In genomic region chr2:53632714-53633113, GRCh38 we compare ENCODE assay signal across 15 cellular contexts.
DNase-seq lines count a peak whose midpoint lies in the region; ATAC-seq, FAIRE-seq and TF ChIP-seq lines count a peak whose summit lies in the region.
"Had no signal": no experiment of that assay in that cellular context is flagged by ENCODE, and none has a peak within 500 bp of the region (broad histone marks: within the 10 kb centered on the region; RNA-seq: fewer than 3 reads in every experiment).

No MANE protein-coding gene starts in this region.

- no peaks in the 10 kb centered on the region for H3K79me2 ChIP-seq in astrocyte (ENCODE audit: insufficient read depth, low read length)
- H3K79me2 ChIP-seq: parathyroid adenoma had no signal

- POLR2A ChIA-PET in T-cell (lab: Charles Lee) = no interaction called here

- H3K4me2 ChIP-seq in astrocyte (ENCODE audit: low read length) = peak overlapping the region; percentile 44

- H3K27ac Mint-ChIP-seq in astrocyte (ENCODE audit: unreplicated experiment) (peak overlapping the region; percentile 47), T-cell (no peak overlapping the region)
- H3K27ac Mint-ChIP-seq: CD14-positive monocyte had no signal

- no peak for ATAC-seq in T-cell (replicated peaks in 1 of 4)
- ATAC-seq: lower lobe of right lung; Right ventricle myocardium inferior; stimulated activated naive CD8-positive, alpha-beta T cell treated with anti-CD3 and anti-CD28 coated beads, Interleukin-15, Interleukin-2, amounts not matched to agents 100 U/mL and 50 U/mL, for 24 hours had no signal

- H2AFZ ChIP-seq in astrocyte (ENCODE audit: low read depth, low read length) = no peak overlapping the region
- H2AFZ ChIP-seq: parathyroid adenoma had no signal

- CTCF ChIA-PET in T-cell (lab: Charles Lee) = no interaction called here

- peak; percentile 52 for FAIRE-seq in astrocyte (lab: Jason Lieb, UNC)

- H3K4me1 Mint-ChIP-seq in astrocyte (ENCODE audit: low read depth, unreplicated experiment) = peaks cover 11% of the 10 kb centered on the region
- H3K4me1 Mint-ChIP-seq in T-cell = no peaks in the 10 kb centered on the region
- H3K4me1 Mint-ChIP-seq: CD14-positive monocyte had no signal

- no peaks in the 10 kb centered on the region for H3K4me1 ChIP-seq in astrocyte (ENCODE audit: insufficient read depth, low read length)
- H3K4me1 ChIP-seq: lower lobe of right lung, parathyroid adenoma had no signal

- H4K20me1 ChIP-seq in astrocyte (ENCODE audit: insufficient read depth, low read length) = no peaks in the 10 kb centered on the region

- H3K27me3 Mint-ChIP-seq in astrocyte (ENCODE audit: low read depth, unreplicated experiment) = no peaks in the 10 kb centered on the region
- H3K27me3 Mint-ChIP-seq in T-cell = no peaks in the 10 kb centered on the region

- H3K27me3 ChIP-seq in astrocyte (ENCODE audit: insufficient read depth, low read length) = no peaks in the 10 kb centered on the region

- H3K27ac ChIP-seq in astrocyte (ENCODE audit: low read depth, low read length) = no peak overlapping the region
- H3K27ac ChIP-seq: lower lobe of right lung, parathyroid adenoma, VCaP had no signal

- no peaks in the 10 kb centered on the region for H3K9me3 ChIP-seq in astrocyte (ENCODE audit: insufficient read depth, low read depth, low read length)
- H3K9me3 ChIP-seq: lower lobe of right lung had no signal

- H3K36me3 ChIP-seq in astrocyte (ENCODE audit: insufficient read depth, low read length) = no peaks in the 10 kb centered on the region
- H3K36me3 ChIP-seq: lower lobe of right lung had no signal

- H3K36me3 Mint-ChIP-seq in astrocyte (ENCODE audit: low read depth, unreplicated experiment) (no peaks in the 10 kb centered on the region), T-cell (no peaks in the 10 kb centered on the region)
- H3K36me3 Mint-ChIP-seq: CD14-positive monocyte had no signal

- DNase-seq in AG20443 (ENCODE audit: low spot score) (peak; percentile 39), HT1080 (ENCODE audit: low read depth) (peak; percentile 37), astrocyte (ENCODE audit: low read depth) (peak; percentile 90), kidney glomerular epithelial cell (lab: John Stamatoyannopoulos, UW) (peak; percentile 24), T-cell (no peak), middle frontal gyrus (ENCODE audit: extremely low spot score, low spot score) (no peak)
- DNase-seq in activated T-cell treated with anti-CD3 and anti-CD28 coated beads, Interleukin-2, amount 50 U/mL, for 1 hour = no peak
- DNase-seq in activated CD4-positive, alpha-beta T cell treated with anti-CD3 and anti-CD28 coated beads for 4 hours = no peak
- DNase-seq: lower lobe of right lung; stimulated activated CD4-positive, alpha-beta T cell treated with anti-CD3 and anti-CD28 coated beads, Interleukin-4, amount 100 ng/mL, for 24 hours; stimulated activated naive CD8-positive, alpha-beta T cell treated with anti-CD3 and anti-CD28 coated beads, Interleukin-15, Interleukin-2, amounts not matched to agents 100 U/mL and 50 U/mL, for 24 hours had no signal

- H3K4me3 ChIP-seq in astrocyte (ENCODE audit: insufficient read depth, low read depth, low read length) = no peak overlapping the region
- H3K4me3 ChIP-seq: lower lobe of right lung had no signal

- H3K9ac ChIP-seq in astrocyte (ENCODE audit: low read length) = no peak overlapping the region
- H3K9ac ChIP-seq: parathyroid adenoma had no signal

- H3K4me3 Mint-ChIP-seq in astrocyte (ENCODE audit: unreplicated experiment) (no peak overlapping the region), T-cell (no peak overlapping the region)
- H3K4me3 Mint-ChIP-seq: CD14-positive monocyte had no signal

- no peak for TF ChIP-seq CTCF in astrocyte (IDR thresholded peaks at IDR 0.05; ENCODE audit: insufficient read depth, low read depth, low read length)

- H3K9me3 Mint-ChIP-seq in astrocyte (ENCODE audit: unreplicated experiment) = no peaks in the 10 kb centered on the region
- no peaks in the 10 kb centered on the region for H3K9me3 Mint-ChIP-seq in T-cell

Comparison
In these comparisons a context has a peak if more than half of its experiments do, and no peak if none do; other contexts are left out.
1. DNase-seq: peak in AG20443 (single experiment), HT1080 (single experiment), astrocyte (single experiment) and kidney glomerular epithelial cell (single experiment); none in T-cell (0 of 34), middle frontal gyrus (single experiment), activated T-cell treated with anti-CD3 and anti-CD28 coated beads, Interleukin-2, amount 50 U/mL, for 1 hour (single experiment) and activated CD4-positive, alpha-beta T cell treated with anti-CD3 and anti-CD28 coated beads for 4 hours (0 of 2).